Comparison of ENCODE assay signal across 8 cellular contexts in the genomic region with DNA sequence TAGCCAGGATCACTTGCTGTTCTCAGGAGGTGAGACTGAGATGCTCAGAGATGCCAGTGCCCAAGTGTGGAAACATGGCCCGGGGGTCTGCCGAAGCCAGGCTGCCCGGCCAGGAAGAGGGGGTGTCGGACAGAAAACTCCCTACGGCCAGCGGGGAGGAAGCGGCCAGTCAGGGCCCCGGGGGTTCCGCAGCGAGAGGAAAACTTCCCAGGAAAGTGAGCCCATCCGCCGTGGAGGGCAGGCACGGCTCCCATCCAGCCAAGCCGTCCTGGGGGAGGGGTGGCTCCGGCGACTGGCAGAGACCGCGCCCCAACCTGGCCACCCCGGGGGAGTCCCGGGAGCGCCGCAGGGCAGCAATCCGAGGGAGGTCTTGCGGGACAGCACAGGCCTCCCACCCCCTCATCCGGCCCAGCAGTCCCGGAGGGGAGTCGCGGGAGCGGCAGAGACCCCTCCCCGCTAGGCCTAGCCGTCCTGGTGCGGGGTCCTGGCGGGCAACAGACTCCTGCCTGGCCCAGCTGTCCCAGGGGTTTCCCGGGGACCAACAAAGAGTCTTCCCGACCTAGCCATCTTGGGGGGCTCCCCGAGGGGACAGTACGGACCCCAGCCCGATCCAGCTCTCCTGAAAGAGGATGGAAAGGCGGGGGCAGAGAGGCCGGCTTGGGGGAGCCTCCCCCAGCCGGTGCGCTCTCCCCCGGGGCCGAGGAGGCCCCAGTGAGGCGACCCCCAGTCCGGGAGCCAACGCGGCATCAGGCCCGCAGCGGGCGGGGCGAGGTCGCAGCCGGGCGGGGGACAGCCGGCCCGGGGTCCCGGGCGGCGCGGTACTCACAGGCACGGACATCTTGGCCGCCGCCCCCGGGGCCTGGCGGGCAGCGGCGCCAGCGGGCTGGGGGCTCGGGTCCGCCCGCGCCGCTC. TPM values are rescaled to one million over a fixed set of nuclear protein-coding genes. Genes with fewer than 3 reads are reported as not detected.
DNase-seq lines count a peak whose midpoint lies in the region; ATAC-seq and TF ChIP-seq lines count a peak whose summit lies in the region.

No MANE protein-coding gene starts in this region.

- 0% methylated on average over 6 of the region's 74 CpGs for WGBS in SK-N-SH (ENCODE audit: low lambda C conversion rate)

- no peak for TF ChIP-seq CTCF in HFF-Myc (IDR thresholded peaks at IDR 0.05; ENCODE audit: low read depth, low read length, missing control alignments)
- TF ChIP-seq CTCF in SK-N-SH (IDR thresholded peaks at IDR 0.05), result no peak

- H3K9me2 ChIP-seq in SK-N-SH, result no peaks in the 10 kb centered on the region

- no peaks in the 10 kb centered on the region for H3K27me3 ChIP-seq in SK-N-SH (ENCODE audit: insufficient read depth)

- POLR2A ChIA-PET in SK-N-SH (lab: Yijun Ruan, JAX), result interaction anchor here (0.6 to 1.2 kb wide), 2 partner anchors 11 to 34 kb away, joined by 3 to 5 read pairs; no protein-coding TSS in a partner anchor

- intact Hi-C loops in head of caudate nucleus (cut with DNase I), result loop anchor here (10.0 kb wide), 1 partner anchor 120 kb away; no protein-coding TSS in a partner anchor

- H4K20me1 ChIP-seq in SK-N-SH (ENCODE audit: insufficient read depth), result peaks cover 45% of the 10 kb centered on the region

- peaks cover 64% of the 10 kb centered on the region for H3K79me2 ChIP-seq in SK-N-SH (ENCODE audit: insufficient read depth)

- peak overlapping the region; percentile 92 for H3K4me3 ChIP-seq in HFF-Myc (replicated peaks; ENCODE audit: low read depth, low read length)
- peak overlapping the region; percentile 92 to 95 for H3K4me3 ChIP-seq in SK-N-SH (ENCODE audit: low read depth in 2 of 2, low read length in 1 of 2)

- TF ChIP-seq RAD21 in SK-N-SH (IDR thresholded peaks at IDR 0.05; ENCODE audit: low read length), result no peak

- H3K4me1 ChIP-seq in SK-N-SH (ENCODE audit: control insufficient read depth in 1 of 2, insufficient read depth in 2 of 2, low read depth in 1 of 2, low read length in 1 of 2), result peaks cover 28 to 60% of the 10 kb centered on the region in 2 experiments

- H3K4me2 ChIP-seq in SK-N-SH, result peak overlapping the region; percentile 100

- CTCF ChIA-PET in SK-N-SH (lab: Yijun Ruan, JAX), result interaction anchor here (0.8 to 1.4 kb wide), 5 partner anchors 18 to 200 kb away, joined by 3 to 5 read pairs (median 4); no protein-coding TSS in a partner anchor

- H3K36me3 ChIP-seq in SK-N-SH (replicated peaks in 1 of 2; ENCODE audit: control insufficient read depth in 1 of 2, insufficient read depth in 2 of 2, low read length in 1 of 2), result peaks cover 5 to 12% of the 10 kb centered on the region in 2 experiments

- H3K9ac ChIP-seq in SK-N-SH, result peak overlapping the region; percentile 100

- no peak overlapping the region for H2AFZ ChIP-seq in SK-N-SH (ENCODE audit: low read depth)

- ATAC-seq in GM18498 (IDR thresholded peaks at IDR 0.05; ENCODE audit: unreplicated experiment) (peak; percentile 35), GM18873 (IDR thresholded peaks at IDR 0.05; ENCODE audit: low FRiP score, unreplicated experiment) (no peak)

- H3K9me3 ChIP-seq in SK-N-SH, result no peaks in the 10 kb centered on the region

- no peak; a peak in 1 of 4 replicates for TF ChIP-seq EP300 in SK-N-SH (IDR thresholded peaks at IDR 0.05; ENCODE audit: borderline replicate concordance in 1 of 2, low read depth in 1 of 2, low read length in 1 of 2)

- DNase-seq in HFF-Myc (ENCODE audit: extremely low read depth, low read depth), result no peak
- DNase-seq in SK-N-SH, result peak; percentile 76
- DNase-seq in head of caudate nucleus, result peak in 30 of 42 donors; percentile 44 to 82 (median 59)
- DNase-seq in retina, result peak; percentile 71
- no peak for DNase-seq in NCI-H1930 (lab: John Stamatoyannopoulos, UW)
- no peak for DNase-seq in NOMO-1 (lab: John Stamatoyannopoulos, UW; ENCODE audit: unreplicated experiment in 2 of 2)

- H3F3A ChIP-seq in SK-N-SH (replicated peaks; ENCODE audit: insufficient read depth), result peaks cover 7% of the 10 kb centered on the region

- H3K27ac ChIP-seq in SK-N-SH (ENCODE audit: low read depth in 2 of 2, low read length in 1 of 2), result peak overlapping the region; percentile 83 to 92

TF ChIP-seq in SK-N-SH, 30 proteins besides CTCF, POLR2A, EP300 and RAD21:
- TF ChIP-seq NRF1 (IDR thresholded peaks at IDR 0.05; ENCODE audit: low read depth, low read length) (no peak), GABPA (IDR thresholded peaks at IDR 0.05; ENCODE audit: low read depth) (no peak), NFIC (IDR thresholded peaks at IDR 0.05; ENCODE audit: borderline replicate concordance) (no peak), TAF1 (IDR thresholded peaks at IDR 0.05; ENCODE audit: borderline replicate concordance, low read depth, low read length) (no peak), CHD2 (IDR thresholded peaks at IDR 0.05; ENCODE audit: low read length, partially characterized antibody) (no peak), FOSL2 (IDR thresholded peaks at IDR 0.05; ENCODE audit: borderline replicate concordance, low read depth) (no peak), RCOR1 (IDR thresholded peaks at IDR 0.05; ENCODE audit: low read length) (no peak)
- TF ChIP-seq, protein P1, sequence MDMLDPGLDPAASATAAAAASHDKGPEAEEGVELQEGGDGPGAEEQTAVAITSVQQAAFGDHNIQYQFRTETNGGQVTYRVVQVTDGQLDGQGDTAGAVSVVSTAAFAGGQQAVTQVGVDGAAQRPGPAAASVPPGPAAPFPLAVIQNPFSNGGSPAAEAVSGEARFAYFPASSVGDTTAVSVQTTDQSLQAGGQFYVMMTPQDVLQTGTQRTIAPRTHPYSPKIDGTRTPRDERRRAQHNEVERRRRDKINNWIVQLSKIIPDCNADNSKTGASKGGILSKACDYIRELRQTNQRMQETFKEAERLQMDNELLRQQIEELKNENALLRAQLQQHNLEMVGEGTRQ (IDR thresholded peaks at IDR 0.05; ENCODE audit: borderline replicate concordance, low read depth, low read length), result no peak
- TF ChIP-seq, protein P2, sequence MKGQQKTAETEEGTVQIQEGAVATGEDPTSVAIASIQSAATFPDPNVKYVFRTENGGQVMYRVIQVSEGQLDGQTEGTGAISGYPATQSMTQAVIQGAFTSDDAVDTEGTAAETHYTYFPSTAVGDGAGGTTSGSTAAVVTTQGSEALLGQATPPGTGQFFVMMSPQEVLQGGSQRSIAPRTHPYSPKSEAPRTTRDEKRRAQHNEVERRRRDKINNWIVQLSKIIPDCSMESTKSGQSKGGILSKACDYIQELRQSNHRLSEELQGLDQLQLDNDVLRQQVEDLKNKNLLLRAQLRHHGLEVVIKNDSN (IDR thresholded peaks at IDR 0.05; ENCODE audit: borderline replicate concordance, low read depth), result no peak
- TF ChIP-seq, protein P3, sequence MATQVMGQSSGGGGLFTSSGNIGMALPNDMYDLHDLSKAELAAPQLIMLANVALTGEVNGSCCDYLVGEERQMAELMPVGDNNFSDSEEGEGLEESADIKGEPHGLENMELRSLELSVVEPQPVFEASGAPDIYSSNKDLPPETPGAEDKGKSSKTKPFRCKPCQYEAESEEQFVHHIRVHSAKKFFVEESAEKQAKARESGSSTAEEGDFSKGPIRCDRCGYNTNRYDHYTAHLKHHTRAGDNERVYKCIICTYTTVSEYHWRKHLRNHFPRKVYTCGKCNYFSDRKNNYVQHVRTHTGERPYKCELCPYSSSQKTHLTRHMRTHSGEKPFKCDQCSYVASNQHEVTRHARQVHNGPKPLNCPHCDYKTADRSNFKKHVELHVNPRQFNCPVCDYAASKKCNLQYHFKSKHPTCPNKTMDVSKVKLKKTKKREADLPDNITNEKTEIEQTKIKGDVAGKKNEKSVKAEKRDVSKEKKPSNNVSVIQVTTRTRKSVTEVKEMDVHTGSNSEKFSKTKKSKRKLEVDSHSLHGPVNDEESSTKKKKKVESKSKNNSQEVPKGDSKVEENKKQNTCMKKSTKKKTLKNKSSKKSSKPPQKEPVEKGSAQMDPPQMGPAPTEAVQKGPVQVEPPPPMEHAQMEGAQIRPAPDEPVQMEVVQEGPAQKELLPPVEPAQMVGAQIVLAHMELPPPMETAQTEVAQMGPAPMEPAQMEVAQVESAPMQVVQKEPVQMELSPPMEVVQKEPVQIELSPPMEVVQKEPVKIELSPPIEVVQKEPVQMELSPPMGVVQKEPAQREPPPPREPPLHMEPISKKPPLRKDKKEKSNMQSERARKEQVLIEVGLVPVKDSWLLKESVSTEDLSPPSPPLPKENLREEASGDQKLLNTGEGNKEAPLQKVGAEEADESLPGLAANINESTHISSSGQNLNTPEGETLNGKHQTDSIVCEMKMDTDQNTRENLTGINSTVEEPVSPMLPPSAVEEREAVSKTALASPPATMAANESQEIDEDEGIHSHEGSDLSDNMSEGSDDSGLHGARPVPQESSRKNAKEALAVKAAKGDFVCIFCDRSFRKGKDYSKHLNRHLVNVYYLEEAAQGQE (IDR thresholded peaks at IDR 0.05; ENCODE audit: low read depth, low read length), result no peak
TF ChIP-seq in SK-N-SH: peak in this region for 0.

RNA-seq across cellular contexts. Expression of a gene that starts 13.8 kb away (rescaled TPM):
- 29.2 and 45.1 TPM in 2 replicates for polyA plus RNA-seq in SK-N-SH (2012; rRNA removed)
- 18.4 and 30.6 TPM in 2 replicates for polyA plus RNA-seq in SK-N-SH (2012; cell fraction: cytosol; rRNA removed)
- 120 and 189 TPM in 2 replicates for polyA plus RNA-seq in SK-N-SH (2012; cell fraction: nucleus; rRNA removed)

RNA-seq across cellular contexts. Expression of a gene that starts 46.5 kb away (rescaled TPM):
- polyA plus RNA-seq in SK-N-SH (2012; rRNA removed), result not detected in 2 replicates
- not detected in 2 replicates for polyA plus RNA-seq in SK-N-SH (2012; cell fraction: cytosol; rRNA removed)
- polyA plus RNA-seq in SK-N-SH (2012; cell fraction: nucleus; rRNA removed), result not detected in 2 replicates

RNA-seq across cellular contexts. Expression of a gene that starts 58.3 kb away (rescaled TPM):
- not detected in 2 replicates for polyA plus RNA-seq in SK-N-SH (2012; rRNA removed)
- polyA plus RNA-seq in SK-N-SH (2012; cell fraction: cytosol; rRNA removed), result not detected in 2 replicates
- polyA plus RNA-seq in SK-N-SH (2012; cell fraction: nucleus; rRNA removed), result 0.04 TPM in 1 of 2 replicates, not detected in the other

Comparison
In these comparisons a context has a peak if more than half of its experiments do, and no peak if none do; other contexts are left out.
1. DNase-seq: peak in SK-N-SH (single experiment), head of caudate nucleus (30 of 42) and retina (single experiment); none in HFF-Myc (single experiment), NCI-H1930 (0 of 2) and NOMO-1 (0 of 2).